Comparison of ENCODE assay signal across 4 cellular contexts in the genomic region with DNA sequence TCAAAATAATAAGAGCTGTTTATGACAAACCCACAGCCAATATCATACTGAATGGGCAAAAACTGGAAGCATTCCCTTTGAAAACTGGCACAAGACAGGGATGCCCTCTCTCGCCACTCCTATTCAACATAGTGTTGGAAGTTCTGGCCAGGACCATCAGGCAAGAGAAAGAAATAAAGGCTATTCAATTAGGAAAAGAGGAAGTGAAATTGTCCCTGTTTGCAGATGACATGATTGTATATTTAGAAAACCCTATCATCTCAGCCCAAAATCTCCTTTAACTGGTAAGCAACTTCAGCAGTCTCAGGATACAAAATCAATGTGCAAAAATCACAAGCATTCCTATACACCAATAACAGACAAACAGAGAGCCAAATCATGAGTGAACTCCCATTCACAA. TPM values are rescaled to one million over a fixed set of nuclear protein-coding genes. Genes with fewer than 3 reads are reported as not detected.
"Had no signal": no experiment of that assay in that cellular context is flagged by ENCODE, and none has a peak within 500 bp of the region (broad histone marks: within the 10 kb centered on the region; RNA-seq: fewer than 3 reads in every experiment).

No MANE protein-coding gene starts in this region.

RNA-seq across cellular contexts. Expression of a gene that starts 8.9 kb away (rescaled TPM):
- total RNA-seq: LHCN-M2, MCF 10A, NCI-H460 had no signal

RNA-seq across cellular contexts. Expression of a gene that starts 57.0 kb away (rescaled TPM):
- total RNA-seq: LHCN-M2, M059J, NCI-H460 had no signal
